ENCODE assay signal across 15 cellular contexts in the genomic region with DNA sequence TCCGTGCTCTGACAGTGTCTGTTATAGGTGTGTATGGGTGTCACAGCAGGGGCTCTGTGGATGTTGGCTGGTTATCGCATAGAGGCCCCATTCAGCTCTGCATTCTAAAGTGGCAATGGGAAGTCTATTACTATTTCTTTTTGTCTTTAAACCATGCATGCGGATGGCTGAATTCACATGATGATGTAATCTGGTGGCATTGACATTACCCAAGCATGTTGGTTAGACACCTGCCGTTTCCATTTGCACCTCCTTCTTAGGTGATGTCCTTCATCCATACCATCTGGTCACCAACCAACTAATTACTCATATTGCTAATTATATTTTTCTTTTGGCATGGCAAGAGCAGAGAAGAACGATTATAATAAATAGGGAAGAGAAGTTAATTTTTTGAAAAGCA.
DNase-seq lines count a peak whose midpoint lies in the region; ATAC-seq and TF ChIP-seq lines count a peak whose summit lies in the region.
"Had no signal": no experiment of that assay in that cellular context is flagged by ENCODE, and none has a peak within 500 bp of the region (broad histone marks: within the 10 kb centered on the region; RNA-seq: fewer than 3 reads in every experiment).

No MANE protein-coding gene starts in this region.

- no peak overlapping the region for H3K4me2 ChIP-seq in mesendoderm (ENCODE audit: low read length)
- H3K4me2 ChIP-seq: BLaER1 had no signal

- H3K9me3 ChIP-seq in testis, result no peaks in the 10 kb centered on the region
- H3K9me3 ChIP-seq: BLaER1, Caco-2, HAP-1 had no signal

- H2BK5ac ChIP-seq in mesendoderm (ENCODE audit: low read length), result no peak overlapping the region

- no peak overlapping the region for H3K27ac Mint-ChIP-seq in activated naive CD4-positive, alpha-beta T cell treated with anti-CD3 and anti-CD28 coated beads, Interleukin-2, amount 10 ng/mL, durations not matched to agents 7 days and 5 days
- H3K27ac Mint-ChIP-seq: IgD-negative memory B cell had no signal

- DNase-seq in NCI-H2171 treated with DMSO at 0.1 percent for 48 hours (lab: John Stamatoyannopoulos, UW), result peak; percentile 10
- no peak for DNase-seq in NCI-H2171 (lab: John Stamatoyannopoulos, UW)
- DNase-seq in NCI-H345 treated with DMSO at 0.1 percent for 48 hours (lab: John Stamatoyannopoulos, UW; ENCODE audit: unreplicated experiment), result peak; percentile 16
- peak; percentile 11 for DNase-seq in mesendoderm
- no peak for DNase-seq in activated naive CD4-positive, alpha-beta T cell treated with anti-CD3 and anti-CD28 coated beads, Interleukin-2, amount 10 ng/mL, durations not matched to agents 7 days and 5 days
- DNase-seq in testis, result no peak
- DNase-seq: 8988T; AML-193; Caco-2; CD8-positive, alpha-beta memory T cell; GOT3 had no signal

- H3K9ac ChIP-seq in mesendoderm (ENCODE audit: low read length), result no peak overlapping the region
- H3K9ac ChIP-seq: BLaER1 had no signal

- H4K8ac ChIP-seq in mesendoderm (ENCODE audit: low read depth, low read length), result no peak overlapping the region

- no peak overlapping the region for H4K5ac ChIP-seq in mesendoderm (ENCODE audit: low read length)

- no peak for TF ChIP-seq POLR2A in testis (IDR thresholded peaks at IDR 0.05)

- TF ChIP-seq CTCF in testis (IDR thresholded peaks at IDR 0.05), result no peak

- intact Hi-C loops in testis (cut with DNase I; ENCODE audit: low total_unique reads), result no loop called here

- H2AK5ac ChIP-seq in mesendoderm (ENCODE audit: low read length), result no peak overlapping the region

- H3K4me3 ChIP-seq in mesendoderm (ENCODE audit: low read length), result no peak overlapping the region
- no peak overlapping the region for H3K4me3 ChIP-seq in testis
- H3K4me3 ChIP-seq: BLaER1, HAP-1 had no signal

- H3K36me3 Mint-ChIP-seq in activated naive CD4-positive, alpha-beta T cell treated with anti-CD3 and anti-CD28 coated beads, Interleukin-2, amount 10 ng/mL, durations not matched to agents 7 days and 5 days, result peaks cover 32% of the 10 kb centered on the region

- no peak overlapping the region for H3K23ac ChIP-seq in mesendoderm (ENCODE audit: low read length)

- no peaks in the 10 kb centered on the region for H3K9me3 Mint-ChIP-seq in activated naive CD4-positive, alpha-beta T cell treated with anti-CD3 and anti-CD28 coated beads, Interleukin-2, amount 10 ng/mL, durations not matched to agents 7 days and 5 days
- H3K9me3 Mint-ChIP-seq: CD8-positive, alpha-beta memory T cell; IgD-negative memory B cell had no signal

- no peaks in the 10 kb centered on the region for H3K36me3 ChIP-seq in mesendoderm (ENCODE audit: control insufficient read depth, insufficient read depth, low read length)
- H3K36me3 ChIP-seq in testis (ENCODE audit: low read depth, missing control alignments), result no peaks in the 10 kb centered on the region
- H3K36me3 ChIP-seq: HAP-1 had no signal

- H3K4me1 ChIP-seq in mesendoderm (ENCODE audit: control insufficient read depth, low read depth, low read length), result no peaks in the 10 kb centered on the region
- H3K4me1 ChIP-seq in testis, result no peaks in the 10 kb centered on the region
- H3K4me1 ChIP-seq: Caco-2 had no signal

- no peak overlapping the region for H3K4me3 Mint-ChIP-seq in activated naive CD4-positive, alpha-beta T cell treated with anti-CD3 and anti-CD28 coated beads, Interleukin-2, amount 10 ng/mL, durations not matched to agents 7 days and 5 days
- H3K4me3 Mint-ChIP-seq: CD8-positive, alpha-beta memory T cell; IgD-negative memory B cell had no signal

- H3K4ac ChIP-seq in mesendoderm (ENCODE audit: low read depth, low read length), result no peak overlapping the region

- H3K56ac ChIP-seq in mesendoderm (ENCODE audit: low read length), result no peak overlapping the region

- ATAC-seq in GM18520 (IDR thresholded peaks at IDR 0.05; ENCODE audit: unreplicated experiment), result no peak

- no peak overlapping the region for H2BK15ac ChIP-seq in mesendoderm (replicated peaks; ENCODE audit: low read depth)

- no peaks in the 10 kb centered on the region for H3K79me1 ChIP-seq in mesendoderm (ENCODE audit: low read length)

- H3K4me1 Mint-ChIP-seq in activated naive CD4-positive, alpha-beta T cell treated with anti-CD3 and anti-CD28 coated beads, Interleukin-2, amount 10 ng/mL, durations not matched to agents 7 days and 5 days, result peaks cover 15% of the 10 kb centered on the region

- H3K79me2 ChIP-seq in mesendoderm (ENCODE audit: control insufficient read depth, insufficient read depth, low read length), result no peaks in the 10 kb centered on the region

- H3K27me3 ChIP-seq in mesendoderm (ENCODE audit: insufficient read depth, low read length, poor library complexity) (no peaks in the 10 kb centered on the region), testis (no peaks in the 10 kb centered on the region)
- H3K27me3 ChIP-seq: BLaER1 had no signal

- WGBS in mesendoderm (ENCODE audit: extremely low coverage, insufficient coverage, low lambda C conversion rate), result no CpG with 5 or more reads among the region's 5 CpGs
- 89 to 96% methylated on average over 5 of the region's 5 CpGs for WGBS in testis, 2 donors

- no peaks in the 10 kb centered on the region for H3K27me3 Mint-ChIP-seq in activated naive CD4-positive, alpha-beta T cell treated with anti-CD3 and anti-CD28 coated beads, Interleukin-2, amount 10 ng/mL, durations not matched to agents 7 days and 5 days
- H3K27me3 Mint-ChIP-seq: CD8-positive, alpha-beta memory T cell; IgD-negative memory B cell had no signal

- H3K27ac ChIP-seq in mesendoderm (ENCODE audit: low read depth, low read length) (no peak overlapping the region), testis (no peak overlapping the region)
- H3K27ac ChIP-seq: BLaER1 had no signal

- CTCF ChIA-PET in activated naive CD4-positive, alpha-beta T cell treated with anti-CD3 and anti-CD28 coated beads, Interleukin-2, amount 10 ng/mL, durations not matched to agents 7 days and 5 days (lab: Charles Lee), result no interaction called here

- no peak overlapping the region for H2BK120ac ChIP-seq in mesendoderm (ENCODE audit: low read depth, low read length)

- H3K18ac ChIP-seq in mesendoderm (ENCODE audit: low read length), result no peak overlapping the region

Comparison
In these comparisons a context has a peak if more than half of its experiments do, and no peak if none do; other contexts are left out.
1. DNase-seq: peak in NCI-H2171 treated with DMSO at 0.1 percent for 48 hours (single experiment), NCI-H345 treated with DMSO at 0.1 percent for 48 hours (single experiment) and mesendoderm (single experiment); none in NCI-H2171 (single experiment), activated naive CD4-positive, alpha-beta T cell treated with anti-CD3 and anti-CD28 coated beads, Interleukin-2, amount 10 ng/mL, durations not matched to agents 7 days and 5 days (single experiment) and testis (single experiment).